ENCODE assay signal across 1 cellular context in the genomic region with DNA sequence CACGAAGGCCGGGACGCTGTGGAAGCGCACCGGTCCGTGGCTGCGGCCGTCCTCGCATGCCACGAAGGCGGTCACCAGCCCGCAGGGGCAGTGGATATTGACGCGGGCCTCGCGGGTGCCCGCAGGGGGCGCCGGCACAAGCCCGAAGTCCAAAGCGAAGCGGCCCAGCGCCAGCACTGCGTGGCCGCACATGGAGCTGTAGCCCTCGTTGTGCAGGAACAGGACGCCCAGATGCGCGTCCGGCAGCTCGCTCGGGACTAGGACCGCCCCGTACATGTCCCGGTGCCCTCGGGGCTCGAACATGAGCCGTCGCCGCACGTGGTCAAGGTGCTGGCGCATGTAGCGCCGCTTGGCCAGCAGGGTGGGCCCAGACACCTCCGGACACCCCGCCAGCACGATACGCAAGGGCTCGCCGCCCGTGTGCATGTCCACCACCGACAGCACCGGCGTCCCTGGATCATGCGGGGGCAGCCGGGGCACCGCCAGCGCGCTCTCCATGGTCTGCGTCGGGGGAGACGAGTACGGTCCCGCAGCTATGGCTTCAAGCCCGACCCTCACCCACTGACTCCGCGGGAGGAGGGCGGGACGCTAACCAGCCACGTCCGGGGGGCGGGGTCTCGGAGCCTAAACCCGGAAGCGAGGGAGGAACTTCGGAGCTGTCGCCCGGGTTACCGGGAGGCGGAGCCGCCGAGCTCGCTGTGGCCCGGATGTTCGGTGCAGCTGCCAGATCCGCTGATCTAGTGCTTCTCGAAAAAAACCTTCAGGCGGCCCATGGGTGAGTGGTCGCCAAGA.
TF ChIP-seq lines count a peak whose summit lies in the region.

A gene with protein sequence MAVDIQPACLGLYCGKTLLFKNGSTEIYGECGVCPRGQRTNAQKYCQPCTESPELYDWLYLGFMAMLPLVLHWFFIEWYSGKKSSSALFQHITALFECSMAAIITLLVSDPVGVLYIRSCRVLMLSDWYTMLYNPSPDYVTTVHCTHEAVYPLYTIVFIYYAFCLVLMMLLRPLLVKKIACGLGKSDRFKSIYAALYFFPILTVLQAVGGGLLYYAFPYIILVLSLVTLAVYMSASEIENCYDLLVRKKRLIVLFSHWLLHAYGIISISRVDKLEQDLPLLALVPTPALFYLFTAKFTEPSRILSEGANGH (plus strand): TSS at position 699 of the 792 bp plus-strand sequence. CDS start 73 bp downstream, at position 772.
A gene (minus strand): TSS at position 590 of the 792 bp plus-strand sequence. CDS start 92 bp downstream, at position 498.

TF ChIP-seq in K562, 482 proteins besides CTCF, POLR2A, EP300 and RAD21 (continued from another document and continues in another):
- TF ChIP-seq, protein P1, sequence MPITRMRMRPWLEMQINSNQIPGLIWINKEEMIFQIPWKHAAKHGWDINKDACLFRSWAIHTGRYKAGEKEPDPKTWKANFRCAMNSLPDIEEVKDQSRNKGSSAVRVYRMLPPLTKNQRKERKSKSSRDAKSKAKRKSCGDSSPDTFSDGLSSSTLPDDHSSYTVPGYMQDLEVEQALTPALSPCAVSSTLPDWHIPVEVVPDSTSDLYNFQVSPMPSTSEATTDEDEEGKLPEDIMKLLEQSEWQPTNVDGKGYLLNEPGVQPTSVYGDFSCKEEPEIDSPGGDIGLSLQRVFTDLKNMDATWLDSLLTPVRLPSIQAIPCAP (CRISPR knock-in tag; IDR thresholded peaks at IDR 0.05; ENCODE audit: borderline replicate concordance): peak; percentile 80; the same call in 1 of the 2 replicates
- peak; percentile 78 for TF ChIP-seq SP1 (CRISPR knock-in tag; IDR thresholded peaks at IDR 0.05)
- TF ChIP-seq ZNF77 (CRISPR knock-in tag; IDR thresholded peaks at IDR 0.05): no peak
- peak in 1 of 2 experiments; percentile 65; a peak in 1 of 3 replicates for TF ChIP-seq CBX3 (IDR thresholded peaks at IDR 0.05; ENCODE audit: borderline replicate concordance in 1 of 2, low read length in 2 of 2)
- TF ChIP-seq, protein P2, sequence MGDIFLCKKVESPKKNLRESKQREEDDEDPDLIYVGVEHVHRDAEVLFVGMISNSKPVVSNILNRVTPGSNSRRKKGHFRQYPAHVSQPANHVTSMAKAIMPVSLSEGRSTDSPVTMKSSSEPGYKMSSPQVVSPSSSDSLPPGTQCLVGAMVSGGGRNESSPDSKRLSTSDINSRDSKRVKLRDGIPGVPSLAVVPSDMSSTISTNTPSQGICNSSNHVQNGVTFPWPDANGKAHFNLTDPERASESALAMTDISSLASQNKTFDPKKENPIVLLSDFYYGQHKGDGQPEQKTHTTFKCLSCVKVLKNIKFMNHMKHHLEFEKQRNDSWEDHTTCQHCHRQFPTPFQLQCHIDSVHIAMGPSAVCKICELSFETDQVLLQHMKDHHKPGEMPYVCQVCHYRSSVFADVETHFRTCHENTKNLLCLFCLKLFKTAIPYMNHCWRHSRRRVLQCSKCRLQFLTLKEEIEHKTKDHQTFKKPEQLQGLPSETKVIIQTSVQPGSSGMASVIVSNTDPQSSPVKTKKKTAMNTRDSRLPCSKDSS (IDR thresholded peaks at IDR 0.05; ENCODE audit: low read depth, partially characterized antibody): no peak
- TF ChIP-seq, protein P3, sequence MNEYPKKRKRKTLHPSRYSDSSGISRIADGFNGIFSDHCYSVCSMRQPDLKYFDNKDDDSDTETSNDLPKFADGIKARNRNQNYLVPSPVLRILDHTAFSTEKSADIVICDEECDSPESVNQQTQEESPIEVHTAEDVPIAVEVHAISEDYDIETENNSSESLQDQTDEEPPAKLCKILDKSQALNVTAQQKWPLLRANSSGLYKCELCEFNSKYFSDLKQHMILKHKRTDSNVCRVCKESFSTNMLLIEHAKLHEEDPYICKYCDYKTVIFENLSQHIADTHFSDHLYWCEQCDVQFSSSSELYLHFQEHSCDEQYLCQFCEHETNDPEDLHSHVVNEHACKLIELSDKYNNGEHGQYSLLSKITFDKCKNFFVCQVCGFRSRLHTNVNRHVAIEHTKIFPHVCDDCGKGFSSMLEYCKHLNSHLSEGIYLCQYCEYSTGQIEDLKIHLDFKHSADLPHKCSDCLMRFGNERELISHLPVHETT (CRISPR knock-in tag; conservative IDR thresholded peaks at IDR 0.05 in 1 of 2, IDR thresholded peaks at IDR 0.05 in 1 of 2): peak in 1 of 2 experiments; percentile 30; a peak in 1 of 4 replicates
- TF ChIP-seq CBFA2T3 (IDR thresholded peaks at IDR 0.05): no peak
- TF ChIP-seq RBM14 (IDR thresholded peaks at IDR 0.05; ENCODE audit: borderline replicate concordance, insufficient read depth, low read depth, low read length): no peak
- peak; percentile 47 for TF ChIP-seq RBBP5 (IDR thresholded peaks at IDR 0.05; ENCODE audit: borderline replicate concordance, insufficient read depth, low read length, poor library complexity, severe bottlenecking)
- no peak for TF ChIP-seq ZBTB17 (CRISPR knock-in tag; IDR thresholded peaks at IDR 0.05)
- TF ChIP-seq MECOM (CRISPR knock-in tag; IDR thresholded peaks at IDR 0.05): no peak
- TF ChIP-seq CHD1 (IDR thresholded peaks at IDR 0.05; ENCODE audit: low read length): no peak
- TF ChIP-seq SMARCA5 (IDR thresholded peaks at IDR 0.05): no peak
- no peak for TF ChIP-seq XRCC5 (IDR thresholded peaks at IDR 0.05; ENCODE audit: low read depth, low read length)
- peak in 1 of 2 experiments; percentile 58; a peak in 1 of 4 replicates for TF ChIP-seq FOXA3 (CRISPR knock-in tag; conservative IDR thresholded peaks at IDR 0.05 in 1 of 2, IDR thresholded peaks at IDR 0.05 in 1 of 2)
- TF ChIP-seq, protein P4, sequence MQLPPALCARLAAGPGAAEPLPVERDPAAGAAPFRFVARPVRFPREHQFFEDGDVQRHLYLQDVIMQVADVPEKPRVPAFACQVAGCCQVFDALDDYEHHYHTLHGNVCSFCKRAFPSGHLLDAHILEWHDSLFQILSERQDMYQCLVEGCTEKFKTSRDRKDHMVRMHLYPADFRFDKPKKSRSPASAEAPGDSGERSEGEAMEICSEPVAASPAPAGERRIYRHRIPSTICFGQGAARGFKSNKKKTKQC (CRISPR knock-in tag; IDR thresholded peaks at IDR 0.05): peak; percentile 95
- TF ChIP-seq, protein P5, sequence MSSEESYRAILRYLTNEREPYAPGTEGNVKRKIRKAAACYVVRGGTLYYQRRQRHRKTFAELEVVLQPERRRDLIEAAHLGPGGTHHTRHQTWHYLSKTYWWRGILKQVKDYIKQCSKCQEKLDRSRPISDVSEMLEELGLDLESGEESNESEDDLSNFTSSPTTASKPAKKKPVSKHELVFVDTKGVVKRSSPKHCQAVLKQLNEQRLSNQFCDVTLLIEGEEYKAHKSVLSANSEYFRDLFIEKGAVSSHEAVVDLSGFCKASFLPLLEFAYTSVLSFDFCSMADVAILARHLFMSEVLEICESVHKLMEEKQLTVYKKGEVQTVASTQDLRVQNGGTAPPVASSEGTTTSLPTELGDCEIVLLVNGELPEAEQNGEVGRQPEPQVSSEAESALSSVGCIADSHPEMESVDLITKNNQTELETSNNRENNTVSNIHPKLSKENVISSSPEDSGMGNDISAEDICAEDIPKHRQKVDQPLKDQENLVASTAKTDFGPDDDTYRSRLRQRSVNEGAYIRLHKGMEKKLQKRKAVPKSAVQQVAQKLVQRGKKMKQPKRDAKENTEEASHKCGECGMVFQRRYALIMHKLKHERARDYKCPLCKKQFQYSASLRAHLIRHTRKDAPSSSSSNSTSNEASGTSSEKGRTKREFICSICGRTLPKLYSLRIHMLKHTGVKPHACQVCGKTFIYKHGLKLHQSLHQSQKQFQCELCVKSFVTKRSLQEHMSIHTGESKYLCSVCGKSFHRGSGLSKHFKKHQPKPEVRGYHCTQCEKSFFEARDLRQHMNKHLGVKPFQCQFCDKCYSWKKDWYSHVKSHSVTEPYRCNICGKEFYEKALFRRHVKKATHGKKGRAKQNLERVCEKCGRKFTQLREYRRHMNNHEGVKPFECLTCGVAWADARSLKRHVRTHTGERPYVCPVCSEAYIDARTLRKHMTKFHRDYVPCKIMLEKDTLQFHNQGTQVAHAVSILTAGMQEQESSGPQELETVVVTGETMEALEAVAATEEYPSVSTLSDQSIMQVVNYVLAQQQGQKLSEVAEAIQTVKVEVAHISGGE (CRISPR knock-in tag; IDR thresholded peaks at IDR 0.05): no peak; a peak in 1 of 6 replicates
- TF ChIP-seq HDAC2 (IDR thresholded peaks at IDR 0.05): peak; percentile 23; the same call in 1 of the 2 replicates
- TF ChIP-seq, protein P6, sequence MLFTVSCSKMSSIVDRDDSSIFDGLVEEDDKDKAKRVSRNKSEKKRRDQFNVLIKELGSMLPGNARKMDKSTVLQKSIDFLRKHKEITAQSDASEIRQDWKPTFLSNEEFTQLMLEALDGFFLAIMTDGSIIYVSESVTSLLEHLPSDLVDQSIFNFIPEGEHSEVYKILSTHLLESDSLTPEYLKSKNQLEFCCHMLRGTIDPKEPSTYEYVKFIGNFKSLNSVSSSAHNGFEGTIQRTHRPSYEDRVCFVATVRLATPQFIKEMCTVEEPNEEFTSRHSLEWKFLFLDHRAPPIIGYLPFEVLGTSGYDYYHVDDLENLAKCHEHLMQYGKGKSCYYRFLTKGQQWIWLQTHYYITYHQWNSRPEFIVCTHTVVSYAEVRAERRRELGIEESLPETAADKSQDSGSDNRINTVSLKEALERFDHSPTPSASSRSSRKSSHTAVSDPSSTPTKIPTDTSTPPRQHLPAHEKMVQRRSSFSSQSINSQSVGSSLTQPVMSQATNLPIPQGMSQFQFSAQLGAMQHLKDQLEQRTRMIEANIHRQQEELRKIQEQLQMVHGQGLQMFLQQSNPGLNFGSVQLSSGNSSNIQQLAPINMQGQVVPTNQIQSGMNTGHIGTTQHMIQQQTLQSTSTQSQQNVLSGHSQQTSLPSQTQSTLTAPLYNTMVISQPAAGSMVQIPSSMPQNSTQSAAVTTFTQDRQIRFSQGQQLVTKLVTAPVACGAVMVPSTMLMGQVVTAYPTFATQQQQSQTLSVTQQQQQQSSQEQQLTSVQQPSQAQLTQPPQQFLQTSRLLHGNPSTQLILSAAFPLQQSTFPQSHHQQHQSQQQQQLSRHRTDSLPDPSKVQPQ (CRISPR knock-in tag; IDR thresholded peaks at IDR 0.05; ENCODE audit: borderline replicate concordance): no peak
- TF ChIP-seq ZNF140 (CRISPR knock-in tag; IDR thresholded peaks at IDR 0.05): no peak
- no peak for TF ChIP-seq MEF2D (tag; conservative IDR thresholded peaks at IDR 0.05; ENCODE audit: low read depth)
- TF ChIP-seq, protein P7, sequence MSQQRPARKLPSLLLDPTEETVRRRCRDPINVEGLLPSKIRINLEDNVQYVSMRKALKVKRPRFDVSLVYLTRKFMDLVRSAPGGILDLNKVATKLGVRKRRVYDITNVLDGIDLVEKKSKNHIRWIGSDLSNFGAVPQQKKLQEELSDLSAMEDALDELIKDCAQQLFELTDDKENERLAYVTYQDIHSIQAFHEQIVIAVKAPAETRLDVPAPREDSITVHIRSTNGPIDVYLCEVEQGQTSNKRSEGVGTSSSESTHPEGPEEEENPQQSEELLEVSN (IDR thresholded peaks at IDR 0.05; ENCODE audit: borderline replicate concordance in 1 of 2, extremely low read depth in 1 of 2, insufficient read depth in 1 of 2, insufficient read length in 1 of 2, low read depth in 1 of 2, low read length in 1 of 2, poor library complexity in 1 of 2, severe bottlenecking in 1 of 2): peak; percentile 80 to 84
- TF ChIP-seq, protein P8, sequence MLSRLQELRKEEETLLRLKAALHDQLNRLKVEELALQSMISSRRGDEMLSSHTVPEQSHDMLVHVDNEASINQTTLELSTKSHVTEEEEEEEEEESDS (CRISPR knock-in tag; IDR thresholded peaks at IDR 0.05): no peak
- TF ChIP-seq HNRNPLL (IDR thresholded peaks at IDR 0.05; ENCODE audit: low read depth, low read length, poor library complexity, severe bottlenecking): peak; percentile 29
- TF ChIP-seq, protein P9, sequence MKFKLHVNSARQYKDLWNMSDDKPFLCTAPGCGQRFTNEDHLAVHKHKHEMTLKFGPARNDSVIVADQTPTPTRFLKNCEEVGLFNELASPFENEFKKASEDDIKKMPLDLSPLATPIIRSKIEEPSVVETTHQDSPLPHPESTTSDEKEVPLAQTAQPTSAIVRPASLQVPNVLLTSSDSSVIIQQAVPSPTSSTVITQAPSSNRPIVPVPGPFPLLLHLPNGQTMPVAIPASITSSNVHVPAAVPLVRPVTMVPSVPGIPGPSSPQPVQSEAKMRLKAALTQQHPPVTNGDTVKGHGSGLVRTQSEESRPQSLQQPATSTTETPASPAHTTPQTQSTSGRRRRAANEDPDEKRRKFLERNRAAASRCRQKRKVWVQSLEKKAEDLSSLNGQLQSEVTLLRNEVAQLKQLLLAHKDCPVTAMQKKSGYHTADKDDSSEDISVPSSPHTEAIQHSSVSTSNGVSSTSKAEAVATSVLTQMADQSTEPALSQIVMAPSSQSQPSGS (CRISPR knock-in tag; IDR thresholded peaks at IDR 0.05): no peak
- no peak for TF ChIP-seq FOXJ3 (CRISPR knock-in tag; IDR thresholded peaks at IDR 0.05)
- peak; percentile 81 for TF ChIP-seq GABPB1 (CRISPR knock-in tag; IDR thresholded peaks at IDR 0.05)
- no peak for TF ChIP-seq TSC22D4 (tag; IDR thresholded peaks at IDR 0.05)
- TF ChIP-seq, protein P10, sequence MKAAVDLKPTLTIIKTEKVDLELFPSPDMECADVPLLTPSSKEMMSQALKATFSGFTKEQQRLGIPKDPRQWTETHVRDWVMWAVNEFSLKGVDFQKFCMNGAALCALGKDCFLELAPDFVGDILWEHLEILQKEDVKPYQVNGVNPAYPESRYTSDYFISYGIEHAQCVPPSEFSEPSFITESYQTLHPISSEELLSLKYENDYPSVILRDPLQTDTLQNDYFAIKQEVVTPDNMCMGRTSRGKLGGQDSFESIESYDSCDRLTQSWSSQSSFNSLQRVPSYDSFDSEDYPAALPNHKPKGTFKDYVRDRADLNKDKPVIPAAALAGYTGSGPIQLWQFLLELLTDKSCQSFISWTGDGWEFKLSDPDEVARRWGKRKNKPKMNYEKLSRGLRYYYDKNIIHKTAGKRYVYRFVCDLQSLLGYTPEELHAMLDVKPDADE (conservative IDR thresholded peaks at IDR 0.05; ENCODE audit: control insufficient read depth, low read depth, low read length): 0 out of 2 replicates have a peak, but pooled peaks have one; percentile 32
- peak; percentile 23; the same call in 1 of the 2 replicates for TF ChIP-seq TRIM28 (IDR thresholded peaks at IDR 0.05)
- TF ChIP-seq, protein P11, sequence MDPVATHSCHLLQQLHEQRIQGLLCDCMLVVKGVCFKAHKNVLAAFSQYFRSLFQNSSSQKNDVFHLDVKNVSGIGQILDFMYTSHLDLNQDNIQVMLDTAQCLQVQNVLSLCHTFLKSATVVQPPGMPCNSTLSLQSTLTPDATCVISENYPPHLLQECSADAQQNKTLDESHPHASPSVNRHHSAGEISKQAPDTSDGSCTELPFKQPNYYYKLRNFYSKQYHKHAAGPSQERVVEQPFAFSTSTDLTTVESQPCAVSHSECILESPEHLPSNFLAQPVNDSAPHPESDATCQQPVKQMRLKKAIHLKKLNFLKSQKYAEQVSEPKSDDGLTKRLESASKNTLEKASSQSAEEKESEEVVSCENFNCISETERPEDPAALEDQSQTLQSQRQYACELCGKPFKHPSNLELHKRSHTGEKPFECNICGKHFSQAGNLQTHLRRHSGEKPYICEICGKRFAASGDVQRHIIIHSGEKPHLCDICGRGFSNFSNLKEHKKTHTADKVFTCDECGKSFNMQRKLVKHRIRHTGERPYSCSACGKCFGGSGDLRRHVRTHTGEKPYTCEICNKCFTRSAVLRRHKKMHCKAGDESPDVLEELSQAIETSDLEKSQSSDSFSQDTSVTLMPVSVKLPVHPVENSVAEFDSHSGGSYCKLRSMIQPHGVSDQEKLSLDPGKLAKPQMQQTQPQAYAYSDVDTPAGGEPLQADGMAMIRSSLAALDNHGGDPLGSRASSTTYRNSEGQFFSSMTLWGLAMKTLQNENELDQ (CRISPR knock-in tag; IDR thresholded peaks at IDR 0.05; ENCODE audit: borderline replicate concordance): peak; percentile 76; the same call in 1 of the 2 replicates
- TF ChIP-seq ZNF707 (CRISPR knock-in tag; conservative IDR thresholded peaks at IDR 0.05): no peak
- peak; percentile 67; the same call in 1 of the 2 replicates for TF ChIP-seq GATAD2B (IDR thresholded peaks at IDR 0.05; ENCODE audit: borderline replicate concordance)
- TF ChIP-seq EGR1 (conservative IDR thresholded peaks at IDR 0.05): peak; percentile 35; the same call in 1 of the 2 replicates
- TF ChIP-seq TEAD1 (CRISPR knock-in tag; IDR thresholded peaks at IDR 0.05): peak in 1 of 2 experiments; percentile 52; a peak in 1 of 4 replicates
- TF ChIP-seq TGIF2 (CRISPR knock-in tag; IDR thresholded peaks at IDR 0.05): peak; percentile 33; the same call in 1 of the 2 replicates
